12 cellular contexts compared by ENCODE assay signal in genomic region chr11:3157381-3158130, GRCh38. TPM values are rescaled to one million over a fixed set of nuclear protein-coding genes. Genes with fewer than 3 reads are reported as not detected.
DNase-seq lines count a peak whose midpoint lies in the region; ATAC-seq and TF ChIP-seq lines count a peak whose summit lies in the region.
"Had no signal": no experiment of that assay in that cellular context is flagged by ENCODE, and none has a peak within 500 bp of the region (broad histone marks: within the 10 kb centered on the region; RNA-seq: fewer than 3 reads in every experiment).

No MANE protein-coding gene starts in this region.

- peaks cover 68% of the 10 kb centered on the region for H3K27me3 Mint-ChIP-seq in progenitor cell of endocrine pancreas

- no peak overlapping the region for H3K4me3 ChIP-seq in left ventricle myocardium inferior

- H3K9me3 Mint-ChIP-seq in stimulated activated effector memory CD8-positive, alpha-beta T cell treated with anti-CD3 and anti-CD28 coated beads, Interleukin-12 subunit alpha, Interleukin-12 subunit beta, amount 100 ng/mL, for 72 hours = no peaks in the 10 kb centered on the region
- H3K9me3 Mint-ChIP-seq in progenitor cell of endocrine pancreas (ENCODE audit: low read depth) = no peaks in the 10 kb centered on the region
- H3K9me3 Mint-ChIP-seq: activated T-helper 17 cell treated with anti-CD3 and anti-CD28 coated beads, Interleukin-2, amount 50 U/mL, for 72 hours had no signal

- H3K36me3 Mint-ChIP-seq in stimulated activated effector memory CD8-positive, alpha-beta T cell treated with anti-CD3 and anti-CD28 coated beads, Interleukin-12 subunit alpha, Interleukin-12 subunit beta, amount 100 ng/mL, for 72 hours = no peaks in the 10 kb centered on the region
- no peaks in the 10 kb centered on the region for H3K36me3 Mint-ChIP-seq in progenitor cell of endocrine pancreas (ENCODE audit: insufficient read depth)

- CTCF ChIA-PET in RWPE1 (lab: Yijun Ruan, JAX) = interaction anchor here (0.7 kb wide), 1 partner anchor 224 kb away, joined by 4 read pairs; no protein-coding TSS in a partner anchor

- H3K36me3 ChIP-seq in left ventricle myocardium inferior = peaks cover 2% of the 10 kb centered on the region

- intact Hi-C loops in left ventricle myocardium inferior (cut with micrococcal nuclease) = loop anchor here (10.0 kb wide), 1 partner anchor 57 kb away; the partner anchor contains the start of gene MRGPRG

- ATAC-seq in stimulated activated effector memory CD8-positive, alpha-beta T cell treated with anti-CD3 and anti-CD28 coated beads, Interleukin-12 subunit alpha, Interleukin-12 subunit beta, amount 100 ng/mL, for 72 hours = peak; percentile 84
- ATAC-seq: activated T-helper 17 cell treated with anti-CD3 and anti-CD28 coated beads, Interleukin-2, amount 50 U/mL, for 72 hours had no signal

- DNase-seq in EH (ENCODE audit: low read depth) = peak; percentile 50
- no peak for DNase-seq in RWPE1 (ENCODE audit: low spot score)
- DNase-seq in left ventricle myocardium inferior = peak; percentile 14
- DNase-seq in stimulated activated effector memory CD8-positive, alpha-beta T cell treated with anti-CD3 and anti-CD28 coated beads, Interleukin-12 subunit alpha, Interleukin-12 subunit beta, amount 100 ng/mL, for 72 hours (ENCODE audit: low spot score in 2 of 2) = peak in 1 of 2 donors; percentile 20
- DNase-seq in activated naive CD4-positive, alpha-beta T cell (lab: John Stamatoyannopoulos, UW) = no peak
- no peak for DNase-seq in NCI-H1436 (lab: John Stamatoyannopoulos, UW)
- DNase-seq in progenitor cell of endocrine pancreas (ENCODE audit: low spot score, unreplicated experiment) = no peak
- DNase-seq in HPDE6-E6E7 (ENCODE audit: extremely low spot score) = no peak
- DNase-seq: head of caudate nucleus, mammary epithelial cell had no signal

- POLR2A ChIA-PET in RWPE1 (lab: Yijun Ruan, JAX; ENCODE audit: low non-redundant PET) = no interaction called here

- H3K4me1 ChIP-seq in left ventricle myocardium inferior = peaks cover 97% of the 10 kb centered on the region

- TF ChIP-seq CTCF in RWPE1 (conservative IDR thresholded peaks at IDR 0.05; ENCODE audit: low read depth) (no peak), left ventricle myocardium inferior (IDR thresholded peaks at IDR 0.05; ENCODE audit: borderline replicate concordance) (no peak), progenitor cell of endocrine pancreas (IDR thresholded peaks at IDR 0.05; ENCODE audit: unreplicated experiment) (no peak)

- H3K27ac ChIP-seq in RWPE1 (peak overlapping the region; percentile 6; the same call in 1 of the 2 replicates), left ventricle myocardium inferior (replicated peaks) (peak overlapping the region; percentile 71)
- H3K27ac ChIP-seq: VCaP had no signal

- no peaks in the 10 kb centered on the region for H3K27me3 ChIP-seq in left ventricle myocardium inferior (ENCODE audit: low read depth)

- H3K4me1 Mint-ChIP-seq in stimulated activated effector memory CD8-positive, alpha-beta T cell treated with anti-CD3 and anti-CD28 coated beads, Interleukin-12 subunit alpha, Interleukin-12 subunit beta, amount 100 ng/mL, for 72 hours = peaks cover 66% of the 10 kb centered on the region
- H3K4me1 Mint-ChIP-seq in progenitor cell of endocrine pancreas (ENCODE audit: low read depth) = peaks cover 3% of the 10 kb centered on the region

- H3K4me3 Mint-ChIP-seq in stimulated activated effector memory CD8-positive, alpha-beta T cell treated with anti-CD3 and anti-CD28 coated beads, Interleukin-12 subunit alpha, Interleukin-12 subunit beta, amount 100 ng/mL, for 72 hours = peak overlapping the region; percentile 31
- H3K4me3 Mint-ChIP-seq in progenitor cell of endocrine pancreas (ENCODE audit: low read depth) = no peak overlapping the region
- H3K4me3 Mint-ChIP-seq: activated T-helper 17 cell treated with anti-CD3 and anti-CD28 coated beads, Interleukin-2, amount 50 U/mL, for 72 hours had no signal

- peak overlapping the region; percentile 81 for H3K27ac Mint-ChIP-seq in stimulated activated effector memory CD8-positive, alpha-beta T cell treated with anti-CD3 and anti-CD28 coated beads, Interleukin-12 subunit alpha, Interleukin-12 subunit beta, amount 100 ng/mL, for 72 hours
- no peak overlapping the region for H3K27ac Mint-ChIP-seq in progenitor cell of endocrine pancreas
- H3K27ac Mint-ChIP-seq: activated T-helper 17 cell treated with anti-CD3 and anti-CD28 coated beads, Interleukin-2, amount 50 U/mL, for 72 hours had no signal

- no peaks in the 10 kb centered on the region for H3K9me3 ChIP-seq in left ventricle myocardium inferior (replicated peaks)

RNA-seq across cellular contexts. Expression of gene OSBPL5, which starts 7.6 kb away (rescaled TPM):
- total RNA-seq in left ventricle myocardium inferior (11.4 TPM), progenitor cell of endocrine pancreas (11.9 and 13.3 TPM in 2 replicates)

Comparison
In these comparisons a context has a peak if more than half of its experiments do, and no peak if none do; other contexts are left out.
1. DNase-seq: peak in EH (single experiment) and left ventricle myocardium inferior (single experiment); none in RWPE1 (single experiment), activated naive CD4-positive, alpha-beta T cell (0 of 4), NCI-H1436 (single experiment), progenitor cell of endocrine pancreas (single experiment) and HPDE6-E6E7 (single experiment).